8 cellular contexts compared by ENCODE assay signal in genomic region chr19:43668406-43669158, GRCh38. TPM values are rescaled to one million over a fixed set of nuclear protein-coding genes. Genes with fewer than 3 reads are reported as not detected.
DNase-seq lines count a peak whose midpoint lies in the region; ATAC-seq and TF ChIP-seq lines count a peak whose summit lies in the region.

No MANE protein-coding gene starts in this region.

- peak; percentile 87 for ATAC-seq in CD8-positive, alpha-beta T cell
- ATAC-seq in GM19467 (IDR thresholded peaks at IDR 0.05; ENCODE audit: unreplicated experiment) = peak; percentile 79

- peak overlapping the region; percentile 57 for H3K27ac Mint-ChIP-seq in CD8-positive, alpha-beta T cell
- H3K27ac Mint-ChIP-seq in endodermal cell = peak overlapping the region; percentile 44

- peak; percentile 85 to 97 (median 91) for DNase-seq in CD8-positive, alpha-beta T cell
- DNase-seq in HPDE6-E6E7 (ENCODE audit: extremely low spot score) = peak; percentile 95
- peak; percentile 97 to 98 for DNase-seq in NOMO-1 (lab: John Stamatoyannopoulos, UW; ENCODE audit: unreplicated experiment in 2 of 2)
- DNase-seq in activated CD8-positive, alpha-beta memory T cell treated with anti-CD3 and anti-CD28 coated beads, Interleukin-2, amount 50 U/mL, for 24 hours (ENCODE audit: extremely low read depth) = peak; percentile 86
- DNase-seq in endodermal cell = peak; percentile 100
- peak; percentile 98 for DNase-seq in mesenteric fat pad (ENCODE audit: low spot score)
- peak; percentile 89 for DNase-seq in stimulated activated CD8-positive, alpha-beta memory T cell treated with anti-CD3 and anti-CD28 coated beads, Interleukin-15, amount 100 ng/mL, for 1 hour (ENCODE audit: low read depth)

- peak overlapping the region; percentile 42 for H3K27ac ChIP-seq in CD8-positive, alpha-beta T cell (ENCODE audit: low read depth, low read length)
- H3K27ac ChIP-seq in endodermal cell (ENCODE audit: low read depth, low read length) = no peak overlapping the region

- intact Hi-C loops in CD8-positive, alpha-beta T cell (cut with DNase I, micrococcal nuclease) = loop anchor here (1.0 to 10.0 kb wide), 12 partner anchors 29 to 234 kb away; partner anchors contain the start of genes ZNF428 (in 2 of the 2), CADM4 (in 1 of the 2), IRGQ (in 1 of the 2) and PHLDB3 (in 1 of the 2)

- peaks cover 43% of the 10 kb centered on the region for H3K4me1 Mint-ChIP-seq in CD8-positive, alpha-beta T cell (ENCODE audit: low read depth)
- H3K4me1 Mint-ChIP-seq in endodermal cell = peaks cover 26% of the 10 kb centered on the region

- H3K36me3 Mint-ChIP-seq in CD8-positive, alpha-beta T cell = no peaks in the 10 kb centered on the region
- peaks cover 17% of the 10 kb centered on the region for H3K36me3 Mint-ChIP-seq in endodermal cell (ENCODE audit: low read depth)

- H3K4me3 ChIP-seq in CD8-positive, alpha-beta T cell (ENCODE audit: low read depth, low read length) = peak overlapping the region; percentile 73
- peak overlapping the region; percentile 92 for H3K4me3 ChIP-seq in endodermal cell (ENCODE audit: low read length)

- POLR2A ChIA-PET in CD8-positive, alpha-beta T cell (lab: Charles Lee) = interaction anchor here (0.5 to 1.5 kb wide), 6 partner anchors 10 to 230 kb away, joined by 3 to 5 read pairs (median 4); partner anchors contain the start of genes IRGQ and SMG9

- CTCF ChIA-PET in CD8-positive, alpha-beta T cell (lab: Charles Lee) = interaction anchor here (0.6 to 1.3 kb wide), 10 partner anchors 9 to 1218 kb away, joined by 3 to 5 read pairs (median 4); no protein-coding TSS in a partner anchor

- H3K27me3 ChIP-seq in CD8-positive, alpha-beta T cell (ENCODE audit: insufficient read depth, low read length) = no peaks in the 10 kb centered on the region
- no peaks in the 10 kb centered on the region for H3K27me3 ChIP-seq in endodermal cell (ENCODE audit: control insufficient read depth, insufficient read depth, low read length, poor library complexity, severe bottlenecking)

- H3K4me3 Mint-ChIP-seq in CD8-positive, alpha-beta T cell = peak overlapping the region; percentile 88
- H3K4me3 Mint-ChIP-seq in endodermal cell = peak overlapping the region; percentile 68

- H3K27me3 Mint-ChIP-seq in CD8-positive, alpha-beta T cell (ENCODE audit: low read depth) = no peaks in the 10 kb centered on the region
- H3K27me3 Mint-ChIP-seq in endodermal cell (ENCODE audit: insufficient read depth) = peaks cover 33% of the 10 kb centered on the region

- no peaks in the 10 kb centered on the region for H3K9me3 Mint-ChIP-seq in CD8-positive, alpha-beta T cell
- no peaks in the 10 kb centered on the region for H3K9me3 Mint-ChIP-seq in endodermal cell

- peaks cover 42% of the 10 kb centered on the region for H3K4me1 ChIP-seq in CD8-positive, alpha-beta T cell (ENCODE audit: insufficient read depth, low read length)
- H3K4me1 ChIP-seq in endodermal cell (ENCODE audit: control insufficient read depth, insufficient read depth, low read length) = peaks cover 3% of the 10 kb centered on the region

- no peaks in the 10 kb centered on the region for H3K36me3 ChIP-seq in CD8-positive, alpha-beta T cell (ENCODE audit: insufficient read depth, low read length)
- H3K36me3 ChIP-seq in endodermal cell (ENCODE audit: control insufficient read depth, insufficient read depth, low read length) = peaks cover 19% of the 10 kb centered on the region

- WGBS in endodermal cell (ENCODE audit: insufficient coverage in 1 of 2, insufficient read length in 1 of 2), 2 experiments = 0% methylated on average over 19 to 47 of the region's 47 CpGs

- peak overlapping the region; percentile 63 for H3K9ac ChIP-seq in endodermal cell (ENCODE audit: extremely low read depth, low read length, poor library complexity, severe bottlenecking)

- TF ChIP-seq CTCF in CD8-positive, alpha-beta T cell (IDR thresholded peaks at IDR 0.05) = no peak
- TF ChIP-seq CTCF in endodermal cell (conservative IDR thresholded peaks at IDR 0.05) = no peak

- H3K9me3 ChIP-seq in CD8-positive, alpha-beta T cell (ENCODE audit: low read length) = no peaks in the 10 kb centered on the region
- no peaks in the 10 kb centered on the region for H3K9me3 ChIP-seq in endodermal cell (ENCODE audit: control insufficient read depth, low read length)

RNA-seq across cellular contexts. Expression of gene PLAUR, which starts 1.4 kb away (rescaled TPM):
- total RNA-seq in CD8-positive, alpha-beta T cell = 1 to 10 TPM; 6.9 to 7.8 TPM
- total RNA-seq in endodermal cell (10 to 100 TPM; 14.7 to 21.5 TPM), mesenteric fat pad (58.0 TPM)
- polyA plus RNA-seq in endodermal cell (2013, experiment 1 of 2) = 20.1 TPM
- 17.1 TPM for polyA plus RNA-seq in endodermal cell (2013, experiment 2 of 2)

RNA-seq across cellular contexts. Expression of gene CADM4, which starts 28.9 kb away (rescaled TPM):
- under 1 TPM in 1 of 2 experiments, not detected in 1; 0.19 TPM for total RNA-seq in CD8-positive, alpha-beta T cell
- 10 to 100 TPM in 1 of 2 donors, 1 to 10 TPM in 1; 9.3 to 19.9 TPM for total RNA-seq in endodermal cell
- polyA plus RNA-seq in endodermal cell (2013, experiment 1 of 2) = 68.9 TPM
- polyA plus RNA-seq in endodermal cell (2013, experiment 2 of 2) = 58.7 TPM
- total RNA-seq in mesenteric fat pad = 1.4 TPM

RNA-seq across cellular contexts. Expression of gene IRGC, which starts 47.3 kb away (rescaled TPM):
- not detected for total RNA-seq in CD8-positive, alpha-beta T cell
- not detected for total RNA-seq in endodermal cell
- not detected for polyA plus RNA-seq in endodermal cell (2013, experiment 1 of 2)
- polyA plus RNA-seq in endodermal cell (2013, experiment 2 of 2) = not detected
- not detected for total RNA-seq in mesenteric fat pad

RNA-seq across cellular contexts. Expression of gene ZNF428, which starts 49.2 kb away (rescaled TPM):
- total RNA-seq in CD8-positive, alpha-beta T cell = 10 to 100 TPM; 31.8 to 33.3 TPM
- 10 to 100 TPM; 44.3 to 46.8 TPM for total RNA-seq in endodermal cell
- 71.4 TPM for polyA plus RNA-seq in endodermal cell (2013, experiment 1 of 2)
- 66.6 TPM for polyA plus RNA-seq in endodermal cell (2013, experiment 2 of 2)
- 19.2 TPM for total RNA-seq in mesenteric fat pad

RNA-seq across cellular contexts. Expression of gene SRRM5, which starts 56.7 kb away (rescaled TPM):
- total RNA-seq in CD8-positive, alpha-beta T cell = under 1 TPM; 0.16 to 0.31 TPM
- total RNA-seq in endodermal cell = under 1 TPM; 0.35 to 0.37 TPM
- 0.11 TPM for polyA plus RNA-seq in endodermal cell (2013, experiment 1 of 2)
- not detected for polyA plus RNA-seq in endodermal cell (2013, experiment 2 of 2)
- 0.22 TPM for total RNA-seq in mesenteric fat pad
